11 cellular contexts compared by ENCODE assay signal in genomic region chr12:54284070-54284780, GRCh38. TPM values are rescaled to one million over a fixed set of nuclear protein-coding genes. Genes with fewer than 3 reads are reported as not detected.
DNase-seq lines count a peak whose midpoint lies in the region; ATAC-seq, FAIRE-seq and TF ChIP-seq lines count a peak whose summit lies in the region.
"Not testable (repeated sequence)": the region's sequence is repeated elsewhere in the genome, so short reads cannot be mapped to it uniquely, and the experiment has no call there.
"Had no signal": no experiment of that assay in that cellular context is flagged by ENCODE, and none has a peak within 500 bp of the region (broad histone marks: within the 10 kb centered on the region; RNA-seq: fewer than 3 reads in every experiment).

No MANE protein-coding gene starts in this region.

- peaks cover 57% of the 10 kb centered on the region for H3K4me1 ChIP-seq in CD4-positive, CD25-positive, alpha-beta regulatory T cell (ENCODE audit: control insufficient read depth, insufficient read depth, low read length, poor library complexity, severe bottlenecking)
- H3K4me1 ChIP-seq in HUES6 (ENCODE audit: control insufficient read depth, insufficient read depth, low read length) = not testable (repeated sequence)
- H3K4me1 ChIP-seq in SJSA1 (replicated peaks) = peaks cover 20% of the 10 kb centered on the region
- peaks cover 31% of the 10 kb centered on the region for H3K4me1 ChIP-seq in endothelial cell of umbilical vein (ENCODE audit: control insufficient read depth, extremely low read depth, insufficient read depth, low read length)
- H3K4me1 ChIP-seq in keratinocyte (ENCODE audit: control insufficient read depth, extremely low read depth, insufficient read depth, low read length) = peaks cover 29% of the 10 kb centered on the region
- peaks cover 7 to 22% of the 10 kb centered on the region in 2 donors for H3K4me1 ChIP-seq in neuronal stem cell (ENCODE audit: control insufficient read depth in 2 of 2, insufficient read depth in 1 of 2, low read depth in 1 of 2, low read length in 2 of 2)
- peaks cover 13% of the 10 kb centered on the region for H3K4me1 ChIP-seq in thymus (ENCODE audit: control insufficient read depth, insufficient read depth, low read length)

- H2BK12ac ChIP-seq in neuronal stem cell (ENCODE audit: low read length) = not testable (repeated sequence)

- peaks cover 64% of the 10 kb centered on the region for H3K36me3 Mint-ChIP-seq in CD4-positive, CD25-positive, alpha-beta regulatory T cell
- H3K36me3 Mint-ChIP-seq in activated naive CD8-positive, alpha-beta T cell treated with anti-CD3 and anti-CD28 coated beads, Interleukin-2, amount 10 ng/mL, durations not matched to agents 7 days and 5 days = peaks cover 61% of the 10 kb centered on the region

- ATAC-seq in CD4-positive, CD25-positive, alpha-beta regulatory T cell (ENCODE audit: low read depth in 2 of 2); activated naive CD8-positive, alpha-beta T cell treated with anti-CD3 and anti-CD28 coated beads, Interleukin-2, amount 10 ng/mL, durations not matched to agents 7 days and 5 days (ENCODE audit: low read depth): not testable (repeated sequence)

- H3K36me3 ChIP-seq in CD4-positive, CD25-positive, alpha-beta regulatory T cell (ENCODE audit: control insufficient read depth, insufficient read depth, low read length) = peaks cover 60% of the 10 kb centered on the region
- H3K36me3 ChIP-seq in HUES6 (ENCODE audit: control insufficient read depth, insufficient read depth, low read length) (peaks cover 74% of the 10 kb centered on the region), SJSA1 (peaks cover 84% of the 10 kb centered on the region), endothelial cell of umbilical vein (ENCODE audit: control insufficient read depth in 2 of 2, extremely low read depth in 1 of 2, insufficient read depth in 2 of 2, low read length in 2 of 2) (peaks cover 20 to 37% of the 10 kb centered on the region in 2 experiments), keratinocyte (ENCODE audit: control insufficient read depth in 2 of 2, extremely low read depth in 1 of 2, insufficient read depth in 2 of 2, low read length in 2 of 2) (peaks cover 19 to 58% of the 10 kb centered on the region in 2 experiments), neuronal stem cell (replicated peaks in 1 of 2; ENCODE audit: control insufficient read depth in 2 of 2, insufficient read depth in 2 of 2, low read length in 2 of 2) (peaks cover 40 to 75% of the 10 kb centered on the region in 2 donors), thymus (ENCODE audit: control insufficient read depth, insufficient read depth) (peaks cover 45% of the 10 kb centered on the region)

- H3K4me3 ChIP-seq in CD4-positive, CD25-positive, alpha-beta regulatory T cell (ENCODE audit: low read depth, low read length) = peak overlapping the region; percentile 99
- peak overlapping the region; percentile 92 for H3K4me3 ChIP-seq in HUES6 (ENCODE audit: low read depth, low read length)
- peak overlapping the region; percentile 61 for H3K4me3 ChIP-seq in SJSA1
- H3K4me3 ChIP-seq in endothelial cell of umbilical vein (replicated peaks in 1 of 3; ENCODE audit: insufficient read depth in 1 of 3, low read depth in 1 of 3, low read length in 3 of 3) = peak overlapping the region; percentile 6 to 71 (median 10)
- peak overlapping the region; percentile 71 to 98 (median 89) for H3K4me3 ChIP-seq in keratinocyte (ENCODE audit: control insufficient read depth in 2 of 3, extremely low read depth in 1 of 3, insufficient read depth in 2 of 3, low read depth in 1 of 3, low read length in 3 of 3)
- peak overlapping the region in 1 of 2 donors; percentile 81 for H3K4me3 ChIP-seq in neuronal stem cell (ENCODE audit: low read length in 2 of 2)
- H3K4me3 ChIP-seq in thymus (ENCODE audit: low read length) = peak overlapping the region; percentile 75

- H3K4me3 Mint-ChIP-seq in CD4-positive, CD25-positive, alpha-beta regulatory T cell; activated naive CD8-positive, alpha-beta T cell treated with anti-CD3 and anti-CD28 coated beads, Interleukin-2, amount 10 ng/mL, durations not matched to agents 7 days and 5 days: not testable (repeated sequence)

- H3K23ac ChIP-seq in neuronal stem cell (ENCODE audit: low read depth, low read length, poor library complexity) = not testable (repeated sequence)

- not testable (repeated sequence) for H3K9me1 ChIP-seq in endothelial cell of umbilical vein (replicated peaks; ENCODE audit: control insufficient read depth, extremely low read depth, insufficient read depth, low read length); keratinocyte (ENCODE audit: control insufficient read depth, extremely low read depth, insufficient read depth, low read length)

- H4K20me1 ChIP-seq in endothelial cell of umbilical vein (replicated peaks; ENCODE audit: control insufficient read depth, extremely low read depth, insufficient read depth, low read length) = peaks cover 16% of the 10 kb centered on the region
- peaks cover 36% of the 10 kb centered on the region for H4K20me1 ChIP-seq in keratinocyte (ENCODE audit: control insufficient read depth, extremely low read depth, insufficient read depth, low read length)

- H2BK120ac ChIP-seq in neuronal stem cell (ENCODE audit: low read depth, low read length) = not testable (repeated sequence)

- H3K27ac ChIP-seq in CD4-positive, CD25-positive, alpha-beta regulatory T cell (ENCODE audit: insufficient read depth, low read length, poor library complexity, severe bottlenecking) = peak overlapping the region; percentile 62
- H3K27ac ChIP-seq in HUES6 (ENCODE audit: low read depth, low read length); SJSA1; endothelial cell of umbilical vein (ENCODE audit: insufficient read depth, low read depth, low read length); neuronal stem cell (replicated peaks; ENCODE audit: low read length): not testable (repeated sequence)
- H3K27ac ChIP-seq in keratinocyte (ENCODE audit: control insufficient read depth, insufficient read depth, low read length) (peak overlapping the region; percentile 100), thymus (ENCODE audit: low read depth) (peak overlapping the region; percentile 18)

- peak overlapping the region in 1 of 3 donors; percentile 90 for H3K27ac Mint-ChIP-seq in CD4-positive, CD25-positive, alpha-beta regulatory T cell
- H3K27ac Mint-ChIP-seq in activated naive CD8-positive, alpha-beta T cell treated with anti-CD3 and anti-CD28 coated beads, Interleukin-2, amount 10 ng/mL, durations not matched to agents 7 days and 5 days = peak overlapping the region; percentile 67

- H3K4ac ChIP-seq in neuronal stem cell (ENCODE audit: low read length) = not testable (repeated sequence)

- not testable (repeated sequence) for H2AK5ac ChIP-seq in neuronal stem cell (ENCODE audit: low read depth, low read length)

- TF ChIP-seq CTCF in endothelial cell of umbilical vein (IDR thresholded peaks at IDR 0.05; ENCODE audit: extremely low read depth in 1 of 2, insufficient read depth in 1 of 2, low read depth in 1 of 2, low read length in 2 of 2); keratinocyte (optimal IDR thresholded peaks at IDR 0.05 in 1 of 3, IDR thresholded peaks at IDR 0.05 in 1 of 3, conservative IDR thresholded peaks at IDR 0.05 in 1 of 3; ENCODE audit: extremely low read depth in 1 of 3, insufficient read depth in 2 of 3, low read length in 3 of 3): not testable (repeated sequence)

- H3K14ac ChIP-seq in neuronal stem cell (ENCODE audit: low read length) = not testable (repeated sequence)

- not testable (repeated sequence) for H3K27me3 ChIP-seq in CD4-positive, CD25-positive, alpha-beta regulatory T cell (ENCODE audit: control insufficient read depth, insufficient read depth, low read length); HUES6 (ENCODE audit: control insufficient read depth, insufficient read depth, low read length); SJSA1 (replicated peaks); endothelial cell of umbilical vein (ENCODE audit: control insufficient read depth in 2 of 2, insufficient read depth in 2 of 2, low read length in 2 of 2); keratinocyte (ENCODE audit: control insufficient read depth, extremely low read depth, insufficient read depth, low read length); neuronal stem cell (ENCODE audit: control insufficient read depth in 3 of 3, insufficient read depth in 3 of 3, low read depth in 1 of 3, low read length in 3 of 3); thymus (ENCODE audit: control insufficient read depth, insufficient read depth)

- DNase-seq in CD4-positive, CD25-positive, alpha-beta regulatory T cell; SJSA1 (ENCODE audit: low read depth in 1 of 2, low spot score in 2 of 2); activated naive CD8-positive, alpha-beta T cell treated with anti-CD3 and anti-CD28 coated beads, Interleukin-2, amount 10 ng/mL, durations not matched to agents 7 days and 5 days; endothelial cell of umbilical vein (ENCODE audit: low read depth, low spot score); keratinocyte (ENCODE audit: low read depth, low spot score); neuronal stem cell (ENCODE audit: low spot score): not testable (repeated sequence)

- not testable (repeated sequence) for H2AFZ ChIP-seq in endothelial cell of umbilical vein (ENCODE audit: low read depth, low read length); keratinocyte (ENCODE audit: control insufficient read depth, low read length); neuronal stem cell (ENCODE audit: low read length)

- H3K79me2 ChIP-seq in endothelial cell of umbilical vein (ENCODE audit: control insufficient read depth, insufficient read depth, low read length) (peaks cover 50% of the 10 kb centered on the region), keratinocyte (ENCODE audit: control insufficient read depth, insufficient read depth, low read length) (peaks cover 42% of the 10 kb centered on the region)

- no CpG with 5 or more reads among the region's 2 CpGs for WGBS in neuronal stem cell (ENCODE audit: extremely low coverage in 2 of 2, insufficient read length in 2 of 2, insufficient replicate concordance in 1 of 2), 2 donors
- 56% methylated on average over 1 of the region's 2 CpGs for WGBS in thymus

- CTCF ChIA-PET in endothelial cell of umbilical vein (lab: Charles Lee) = interaction anchor here (0.7 to 3.8 kb wide), 3 partner anchors 33 to 64 kb away, joined by 3 to 20 read pairs (median 17); partner anchors contain the start of gene COPZ1

- H3K18ac ChIP-seq in neuronal stem cell (ENCODE audit: low read length) = not testable (repeated sequence)

- POLR2A ChIA-PET in activated naive CD8-positive, alpha-beta T cell treated with anti-CD3 and anti-CD28 coated beads, Interleukin-2, amount 10 ng/mL, durations not matched to agents 7 days and 5 days (lab: Charles Lee) = interaction anchor here (0.6 to 1.8 kb wide), 6 partner anchors 8 to 134 kb away, joined by 3 to 8 read pairs (median 4); partner anchors contain the start of gene COPZ1
- POLR2A ChIA-PET in endothelial cell of umbilical vein (lab: Charles Lee) = interaction anchor here (0.9 to 1.9 kb wide), 3 partner anchors 8 to 33 kb away, joined by 3 to 4 read pairs (median 3); no protein-coding TSS in a partner anchor

- dilution Hi-C loops in endothelial cell of umbilical vein (cut with MboI; ENCODE audit: extremely low pct_ligation_motif_present, low sequenced_read_pairs); keratinocyte (cut with MboI; ENCODE audit: extremely low pct_ligation_motif_present, low sequenced_read_pairs): not testable (repeated sequence)

- not testable (repeated sequence) for FAIRE-seq in endothelial cell of umbilical vein (lab: Jason Lieb, UNC); keratinocyte (lab: Jason Lieb, UNC)

- not testable (repeated sequence) for H2BK15ac ChIP-seq in neuronal stem cell (ENCODE audit: low read length)

- H4K8ac ChIP-seq in neuronal stem cell (ENCODE audit: low read depth, low read length) = not testable (repeated sequence)

- TSS peak; percentile 1 for BruUV-seq in endothelial cell of umbilical vein (replicated peaks; lab: Mats Ljungman, UMichigan)

- not testable (repeated sequence) for H3K9me3 Mint-ChIP-seq in CD4-positive, CD25-positive, alpha-beta regulatory T cell; activated naive CD8-positive, alpha-beta T cell treated with anti-CD3 and anti-CD28 coated beads, Interleukin-2, amount 10 ng/mL, durations not matched to agents 7 days and 5 days

- H3K79me1 ChIP-seq in neuronal stem cell (ENCODE audit: low read depth, low read length) = not testable (repeated sequence)

- H4K91ac ChIP-seq in neuronal stem cell (ENCODE audit: low read depth, low read length, poor library complexity) = not testable (repeated sequence)

- not testable (repeated sequence) for H2BK5ac ChIP-seq in neuronal stem cell (ENCODE audit: low read length)

- H3K27me3 Mint-ChIP-seq in CD4-positive, CD25-positive, alpha-beta regulatory T cell; activated naive CD8-positive, alpha-beta T cell treated with anti-CD3 and anti-CD28 coated beads, Interleukin-2, amount 10 ng/mL, durations not matched to agents 7 days and 5 days: not testable (repeated sequence)

- intact Hi-C loops in endothelial cell of umbilical vein (cut with micrococcal nuclease) = loop anchor here (5.0 kb wide), 2 partner anchors 128 to 148 kb away; no protein-coding TSS in a partner anchor

- not testable (repeated sequence) for TF ChIP-seq POLR2A in endothelial cell of umbilical vein (IDR thresholded peaks at IDR 0.05; ENCODE audit: low read depth, low read length)

- peaks cover 10 to 42% (median 25%) of the 10 kb centered on the region in 4 donors for H3K4me1 Mint-ChIP-seq in CD4-positive, CD25-positive, alpha-beta regulatory T cell
- peaks cover 42% of the 10 kb centered on the region for H3K4me1 Mint-ChIP-seq in activated naive CD8-positive, alpha-beta T cell treated with anti-CD3 and anti-CD28 coated beads, Interleukin-2, amount 10 ng/mL, durations not matched to agents 7 days and 5 days

- not testable (repeated sequence) for H3K9me3 ChIP-seq in CD4-positive, CD25-positive, alpha-beta regulatory T cell (ENCODE audit: control insufficient read depth in 2 of 2, low read length in 2 of 2); HUES6 (ENCODE audit: control insufficient read depth, insufficient read depth, low read depth, low read length); SJSA1 (replicated peaks); endothelial cell of umbilical vein (replicated peaks; ENCODE audit: control insufficient read depth, insufficient read depth, low read length); keratinocyte (ENCODE audit: control insufficient read depth, low read depth, low read length); neuronal stem cell (replicated peaks in 1 of 2; ENCODE audit: control insufficient read depth in 2 of 2, insufficient read depth in 1 of 2, low read depth in 1 of 2, low read length in 2 of 2); thymus (ENCODE audit: control insufficient read depth)

- H3K4me2 ChIP-seq in endothelial cell of umbilical vein (ENCODE audit: insufficient read depth, low read length) (peak overlapping the region; percentile 95), keratinocyte (ENCODE audit: control insufficient read depth, extremely low read depth, insufficient read depth, low read depth, low read length) (peak overlapping the region; percentile 98), neuronal stem cell (ENCODE audit: insufficient read depth, low read length, poor library complexity, severe bottlenecking) (peak overlapping the region; percentile 35)

- not testable (repeated sequence) for H3K9ac ChIP-seq in HUES6 (ENCODE audit: low read length); neuronal stem cell (ENCODE audit: low read depth, low read length, poor library complexity)
- H3K9ac ChIP-seq in endothelial cell of umbilical vein (replicated peaks; ENCODE audit: extremely low read depth, insufficient read depth, low read length) (peak overlapping the region; percentile 20), keratinocyte (ENCODE audit: control insufficient read depth, extremely low read depth, insufficient read depth, low read length) (peak overlapping the region; percentile 100)

RNA-seq across cellular contexts. Expression of gene HNRNPA1, which starts 3.7 kb away (rescaled TPM):
- total RNA-seq in CD4-positive, CD25-positive, alpha-beta regulatory T cell = 1,288 TPM
- polyA plus RNA-seq in CD4-positive, CD25-positive, alpha-beta regulatory T cell = 100 to 1,000 TPM; 750 to 913 (median 830) TPM
- 382 and 453 TPM in 2 replicates for total RNA-seq in SJSA1 (2014; rRNA removed; shearing (Covaris generic))
- 1,000 to 10,000 TPM; 1,247 to 1,279 TPM for total RNA-seq in activated naive CD8-positive, alpha-beta T cell treated with anti-CD3 and anti-CD28 coated beads, Interleukin-2, amount 10 ng/mL, durations not matched to agents 7 days and 5 days
- 1,437 and 1,470 TPM in 2 replicates for total RNA-seq in endothelial cell of umbilical vein
- polyA plus RNA-seq in endothelial cell of umbilical vein = 340 and 566 TPM in 2 replicates
- polyA plus RNA-seq in endothelial cell of umbilical vein (2011; cell fraction: cytosol; rRNA removed) = 1,013 and 1,302 TPM in 2 replicates
- polyA plus RNA-seq in endothelial cell of umbilical vein (2011; cell fraction: nucleus; rRNA removed) = 710 and 849 TPM in 2 replicates
- 1,410 and 1,644 TPM in 2 replicates for polyA plus RNA-seq in endothelial cell of umbilical vein (2012)
- 867 and 877 TPM in 2 replicates for polyA minus RNA-seq in endothelial cell of umbilical vein
- polyA minus RNA-seq in endothelial cell of umbilical vein (2011; cell fraction: cytosol; rRNA and poly(A)+ RNA removed) = 521 TPM
- 264 and 350 TPM in 2 replicates for polyA minus RNA-seq in endothelial cell of umbilical vein (2011; cell fraction: nucleus; rRNA and poly(A)+ RNA removed)
- 269 to 1,061 TPM (median 583 TPM) in 3 replicates for polyA plus RNA-seq in keratinocyte
- 866 TPM for polyA plus RNA-seq in keratinocyte (2011; ENCODE audit: low read depth)
- polyA plus RNA-seq in keratinocyte (2011; cell fraction: cytosol; rRNA removed) = 514 and 556 TPM in 2 replicates
- polyA plus RNA-seq in keratinocyte (2011; cell fraction: nucleus; rRNA removed) = 391 and 470 TPM in 2 replicates
- 660 and 1,102 TPM in 2 replicates for polyA plus RNA-seq in keratinocyte (2012; ENCODE audit: low replicate concordance)
- 134 to 550 TPM (median 267 TPM) in 3 replicates for polyA minus RNA-seq in keratinocyte
- polyA minus RNA-seq in keratinocyte (2011; cell fraction: cytosol; rRNA and poly(A)+ RNA removed) = 319 TPM
- 117 and 201 TPM in 2 replicates for polyA minus RNA-seq in keratinocyte (2011; cell fraction: nucleus; rRNA and poly(A)+ RNA removed)
- 3,971 TPM for polyA plus RNA-seq in neuronal stem cell (2013, experiment 1 of 2)
- polyA plus RNA-seq in neuronal stem cell (2013, experiment 2 of 2) = 3,933 TPM
- 1,267 TPM for polyA plus RNA-seq in thymus

RNA-seq across cellular contexts. Expression of gene CBX5, which starts 4.3 kb away (rescaled TPM):
- 38.9 TPM for total RNA-seq in CD4-positive, CD25-positive, alpha-beta regulatory T cell
- polyA plus RNA-seq in CD4-positive, CD25-positive, alpha-beta regulatory T cell = 10 to 100 TPM; 18.2 to 21.5 (median 19.6) TPM
- 42.6 and 71.6 TPM in 2 replicates for total RNA-seq in SJSA1 (2014; rRNA removed; shearing (Covaris generic))
- 100 to 1,000 TPM; 113 TPM for total RNA-seq in activated naive CD8-positive, alpha-beta T cell treated with anti-CD3 and anti-CD28 coated beads, Interleukin-2, amount 10 ng/mL, durations not matched to agents 7 days and 5 days
- total RNA-seq in endothelial cell of umbilical vein = 111 TPM in 2 replicates
- polyA plus RNA-seq in endothelial cell of umbilical vein (20.4 and 22.8 TPM in 2 replicates), keratinocyte (15.5 to 25.8 TPM (median 23.3 TPM) in 3 replicates), thymus (8.4 TPM)
- polyA plus RNA-seq in endothelial cell of umbilical vein (2011; cell fraction: cytosol; rRNA removed) = 23.7 and 24.8 TPM in 2 replicates
- 19.2 and 29.7 TPM in 2 replicates for polyA plus RNA-seq in endothelial cell of umbilical vein (2011; cell fraction: nucleus; rRNA removed)
- polyA plus RNA-seq in endothelial cell of umbilical vein (2012) = 23.5 and 32.2 TPM in 2 replicates
- polyA minus RNA-seq in endothelial cell of umbilical vein (107 and 135 TPM in 2 replicates), keratinocyte (32.0 to 66.7 TPM (median 33.1 TPM) in 3 replicates)
- 45.5 TPM for polyA minus RNA-seq in endothelial cell of umbilical vein (2011; cell fraction: cytosol; rRNA and poly(A)+ RNA removed)
- 25.4 and 42.8 TPM in 2 replicates for polyA minus RNA-seq in endothelial cell of umbilical vein (2011; cell fraction: nucleus; rRNA and poly(A)+ RNA removed)
- polyA plus RNA-seq in keratinocyte (2011; ENCODE audit: low read depth) = 20.2 TPM
- polyA plus RNA-seq in keratinocyte (2011; cell fraction: cytosol; rRNA removed) = 9.9 and 17.5 TPM in 2 replicates
- 19.6 and 22.4 TPM in 2 replicates for polyA plus RNA-seq in keratinocyte (2011; cell fraction: nucleus; rRNA removed)
- 9.0 and 20.1 TPM in 2 replicates for polyA plus RNA-seq in keratinocyte (2012; ENCODE audit: low replicate concordance)
- polyA minus RNA-seq in keratinocyte (2011; cell fraction: cytosol; rRNA and poly(A)+ RNA removed) = 20.5 TPM
- 14.8 and 32.6 TPM in 2 replicates for polyA minus RNA-seq in keratinocyte (2011; cell fraction: nucleus; rRNA and poly(A)+ RNA removed)
- 162 TPM for polyA plus RNA-seq in neuronal stem cell (2013, experiment 1 of 2)
- polyA plus RNA-seq in neuronal stem cell (2013, experiment 2 of 2) = 170 TPM

RNA-seq across cellular contexts. Expression of gene NFE2, which starts 16.6 kb away (rescaled TPM):
- 2.8 TPM for total RNA-seq in CD4-positive, CD25-positive, alpha-beta regulatory T cell
- under 1 TPM in 1 of 4 donors, not detected in 3; 0.18 TPM for polyA plus RNA-seq in CD4-positive, CD25-positive, alpha-beta regulatory T cell
- not detected in 2 replicates for total RNA-seq in SJSA1 (2014; rRNA removed; shearing (Covaris generic))
- not detected for total RNA-seq in activated naive CD8-positive, alpha-beta T cell treated with anti-CD3 and anti-CD28 coated beads, Interleukin-2, amount 10 ng/mL, durations not matched to agents 7 days and 5 days
- total RNA-seq in endothelial cell of umbilical vein = not detected in 2 replicates
- not detected in 2 replicates for polyA plus RNA-seq in endothelial cell of umbilical vein
- not detected in 2 replicates for polyA plus RNA-seq in endothelial cell of umbilical vein (2011; cell fraction: cytosol; rRNA removed)
- polyA plus RNA-seq in endothelial cell of umbilical vein (2011; cell fraction: nucleus; rRNA removed) = not detected in 2 replicates
- not detected in 2 replicates for polyA plus RNA-seq in endothelial cell of umbilical vein (2012)
- 1.7 and 3.9 TPM in 2 replicates for polyA minus RNA-seq in endothelial cell of umbilical vein
- polyA minus RNA-seq in endothelial cell of umbilical vein (2011; cell fraction: cytosol; rRNA and poly(A)+ RNA removed) = 1.6 TPM
- not detected in 2 replicates for polyA minus RNA-seq in endothelial cell of umbilical vein (2011; cell fraction: nucleus; rRNA and poly(A)+ RNA removed)
- 0.09 to 0.42 TPM (median 0.25 TPM) in 3 replicates for polyA plus RNA-seq in keratinocyte
- polyA plus RNA-seq in keratinocyte (2011; ENCODE audit: low read depth) = not detected
- polyA plus RNA-seq in keratinocyte (2011; cell fraction: cytosol; rRNA removed) = 0.16 and 0.19 TPM in 2 replicates
- polyA plus RNA-seq in keratinocyte (2011; cell fraction: nucleus; rRNA removed) = 0.20 and 0.22 TPM in 2 replicates
- 0.06 and 0.17 TPM in 2 replicates for polyA plus RNA-seq in keratinocyte (2012; ENCODE audit: low replicate concordance)
- 0.10 TPM in 1 of 3 replicates, not detected in the others for polyA minus RNA-seq in keratinocyte
- polyA minus RNA-seq in keratinocyte (2011; cell fraction: cytosol; rRNA and poly(A)+ RNA removed) = not detected
- polyA minus RNA-seq in keratinocyte (2011; cell fraction: nucleus; rRNA and poly(A)+ RNA removed) = not detected in 2 replicates
- polyA plus RNA-seq in neuronal stem cell (2013, experiment 1 of 2) = 2.4 TPM
- polyA plus RNA-seq in neuronal stem cell (2013, experiment 2 of 2) = 2.5 TPM
- polyA plus RNA-seq in thymus = 2.8 TPM
- total RNA-seq: activated CD4-positive, alpha-beta memory T cell treated with anti-CD3 and anti-CD28 coated beads for 36 hours; activated T-helper 17 cell treated with anti-CD3 and anti-CD28 coated beads, Interleukin-2, amount 50 U/mL, for 72 hours; ascending aorta had no signal

RNA-seq across cellular contexts. Expression of gene COPZ1, which starts 40.7 kb away (rescaled TPM):
- total RNA-seq in CD4-positive, CD25-positive, alpha-beta regulatory T cell = 65.3 TPM
- polyA plus RNA-seq in CD4-positive, CD25-positive, alpha-beta regulatory T cell = 100 to 1,000 TPM; 151 to 213 (median 168) TPM
- 106 and 191 TPM in 2 replicates for total RNA-seq in SJSA1 (2014; rRNA removed; shearing (Covaris generic))
- 10 to 100 TPM; 93.1 to 94.6 TPM for total RNA-seq in activated naive CD8-positive, alpha-beta T cell treated with anti-CD3 and anti-CD28 coated beads, Interleukin-2, amount 10 ng/mL, durations not matched to agents 7 days and 5 days
- 137 and 143 TPM in 2 replicates for total RNA-seq in endothelial cell of umbilical vein
- polyA plus RNA-seq in endothelial cell of umbilical vein (169 and 174 TPM in 2 replicates), keratinocyte (208 to 280 TPM (median 237 TPM) in 3 replicates), thymus (94.9 TPM)
- 179 and 185 TPM in 2 replicates for polyA plus RNA-seq in endothelial cell of umbilical vein (2011; cell fraction: cytosol; rRNA removed)
- 89.4 and 104 TPM in 2 replicates for polyA plus RNA-seq in endothelial cell of umbilical vein (2011; cell fraction: nucleus; rRNA removed)
- 280 and 300 TPM in 2 replicates for polyA plus RNA-seq in endothelial cell of umbilical vein (2012)
- polyA minus RNA-seq in endothelial cell of umbilical vein (153 and 165 TPM in 2 replicates), keratinocyte (51.4 to 134 TPM (median 129 TPM) in 3 replicates)
- polyA minus RNA-seq in endothelial cell of umbilical vein (2011; cell fraction: cytosol; rRNA and poly(A)+ RNA removed) = 137 TPM
- 37.6 and 48.5 TPM in 2 replicates for polyA minus RNA-seq in endothelial cell of umbilical vein (2011; cell fraction: nucleus; rRNA and poly(A)+ RNA removed)
- 136 TPM for polyA plus RNA-seq in keratinocyte (2011; ENCODE audit: low read depth)
- polyA plus RNA-seq in keratinocyte (2011; cell fraction: cytosol; rRNA removed) = 168 and 272 TPM in 2 replicates
- polyA plus RNA-seq in keratinocyte (2011; cell fraction: nucleus; rRNA removed) = 102 and 115 TPM in 2 replicates
- 182 and 216 TPM in 2 replicates for polyA plus RNA-seq in keratinocyte (2012; ENCODE audit: low replicate concordance)
- 164 TPM for polyA minus RNA-seq in keratinocyte (2011; cell fraction: cytosol; rRNA and poly(A)+ RNA removed)
- 44.7 and 81.6 TPM in 2 replicates for polyA minus RNA-seq in keratinocyte (2011; cell fraction: nucleus; rRNA and poly(A)+ RNA removed)
- 188 TPM for polyA plus RNA-seq in neuronal stem cell (2013, experiment 1 of 2)
- 183 TPM for polyA plus RNA-seq in neuronal stem cell (2013, experiment 2 of 2)

Comparison
In these comparisons a context has a peak if more than half of its experiments do, and no peak if none do; other contexts are left out.
1. H3K4me2 ChIP-seq: peak in every context shown above with its lines; median percentile 98 in keratinocyte; 95 in endothelial cell of umbilical vein; 35 in neuronal stem cell.